ENCODE assay signal across 8 cellular contexts in the genomic region with DNA sequence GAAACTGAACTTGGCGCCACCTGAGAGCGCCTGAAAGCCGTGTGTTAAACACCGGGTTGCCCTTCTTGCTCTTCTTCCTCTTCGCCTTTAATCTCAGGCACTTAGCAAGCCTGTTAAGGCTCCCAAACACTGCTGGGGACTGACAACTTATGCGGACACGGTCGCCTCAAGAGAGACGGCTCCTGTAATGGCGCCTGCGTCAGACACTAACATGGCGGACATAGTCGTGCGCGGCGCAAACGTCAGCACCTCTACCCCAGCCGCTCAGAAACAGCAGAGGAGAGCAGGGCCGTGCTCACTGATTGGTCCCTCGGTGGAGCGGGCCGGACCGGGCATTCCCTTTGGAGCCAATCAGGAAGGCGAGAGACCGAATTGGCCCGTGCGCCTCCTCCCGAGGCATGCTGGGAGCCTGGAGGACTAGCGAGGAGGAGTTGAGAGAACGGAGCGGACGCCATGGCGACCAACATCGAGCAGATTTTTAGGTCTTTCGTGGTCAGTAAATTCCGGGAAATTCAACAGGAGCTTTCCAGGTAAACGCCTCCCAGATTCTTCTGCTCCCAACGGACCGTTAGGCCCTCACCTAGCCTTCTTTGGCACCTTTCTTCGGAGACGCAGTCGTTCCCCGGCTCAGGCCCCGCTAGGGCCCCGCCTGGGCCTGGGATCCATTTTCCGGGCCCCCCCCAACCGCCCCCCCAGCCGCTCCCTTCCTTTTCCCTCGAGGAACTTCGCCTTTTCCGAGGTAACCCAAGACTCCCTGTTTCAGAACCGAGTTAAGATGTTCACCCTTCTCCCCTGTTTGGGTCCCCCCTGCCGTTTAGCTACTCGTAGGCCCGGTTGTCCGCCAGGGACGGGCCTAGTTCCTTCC. TPM values are rescaled to one million over a fixed set of nuclear protein-coding genes. Genes with fewer than 3 reads are reported as not detected.
DNase-seq lines count a peak whose midpoint lies in the region; ATAC-seq and TF ChIP-seq lines count a peak whose summit lies in the region.

A gene with protein sequence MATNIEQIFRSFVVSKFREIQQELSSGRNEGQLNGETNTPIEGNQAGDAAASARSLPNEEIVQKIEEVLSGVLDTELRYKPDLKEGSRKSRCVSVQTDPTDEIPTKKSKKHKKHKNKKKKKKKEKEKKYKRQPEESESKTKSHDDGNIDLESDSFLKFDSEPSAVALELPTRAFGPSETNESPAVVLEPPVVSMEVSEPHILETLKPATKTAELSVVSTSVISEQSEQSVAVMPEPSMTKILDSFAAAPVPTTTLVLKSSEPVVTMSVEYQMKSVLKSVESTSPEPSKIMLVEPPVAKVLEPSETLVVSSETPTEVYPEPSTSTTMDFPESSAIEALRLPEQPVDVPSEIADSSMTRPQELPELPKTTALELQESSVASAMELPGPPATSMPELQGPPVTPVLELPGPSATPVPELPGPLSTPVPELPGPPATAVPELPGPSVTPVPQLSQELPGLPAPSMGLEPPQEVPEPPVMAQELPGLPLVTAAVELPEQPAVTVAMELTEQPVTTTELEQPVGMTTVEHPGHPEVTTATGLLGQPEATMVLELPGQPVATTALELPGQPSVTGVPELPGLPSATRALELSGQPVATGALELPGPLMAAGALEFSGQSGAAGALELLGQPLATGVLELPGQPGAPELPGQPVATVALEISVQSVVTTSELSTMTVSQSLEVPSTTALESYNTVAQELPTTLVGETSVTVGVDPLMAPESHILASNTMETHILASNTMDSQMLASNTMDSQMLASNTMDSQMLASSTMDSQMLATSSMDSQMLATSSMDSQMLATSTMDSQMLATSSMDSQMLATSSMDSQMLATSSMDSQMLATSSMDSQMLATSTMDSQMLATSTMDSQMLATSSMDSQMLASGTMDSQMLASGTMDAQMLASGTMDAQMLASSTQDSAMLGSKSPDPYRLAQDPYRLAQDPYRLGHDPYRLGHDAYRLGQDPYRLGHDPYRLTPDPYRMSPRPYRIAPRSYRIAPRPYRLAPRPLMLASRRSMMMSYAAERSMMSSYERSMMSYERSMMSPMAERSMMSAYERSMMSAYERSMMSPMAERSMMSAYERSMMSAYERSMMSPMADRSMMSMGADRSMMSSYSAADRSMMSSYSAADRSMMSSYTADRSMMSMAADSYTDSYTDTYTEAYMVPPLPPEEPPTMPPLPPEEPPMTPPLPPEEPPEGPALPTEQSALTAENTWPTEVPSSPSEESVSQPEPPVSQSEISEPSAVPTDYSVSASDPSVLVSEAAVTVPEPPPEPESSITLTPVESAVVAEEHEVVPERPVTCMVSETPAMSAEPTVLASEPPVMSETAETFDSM (N-terminal part only) (plus strand): TSS at position 399 of the 865 bp plus-strand sequence. CDS start 55 bp downstream, at position 454.

- H3K9me3 ChIP-seq in heart right ventricle (no peaks in the 10 kb centered on the region), upper lobe of left lung (no peaks in the 10 kb centered on the region)

- H3K36me3 Mint-ChIP-seq in T-helper 1 cell treated with Interleukin-12 subunit alpha and Interleukin-12 subunit beta and Interleukin-4 antibody, amounts not matched to agents 30 μg/mL and 1 μg/mL, for 36 hours (ENCODE audit: low read depth) = peaks cover 14% of the 10 kb centered on the region

- DNase-seq in GM13977 (ENCODE audit: low spot score) (peak; percentile 95), NCI-H1694 (lab: John Stamatoyannopoulos, UW) (peak; percentile 99), amniotic stem cell (lab: John Stamatoyannopoulos, UW) (peak; percentile 96), heart right ventricle (peak; percentile 98 to 99), posterior cingulate gyrus (peak; percentile 99 to 100 (median 100)), upper lobe of left lung (peak; percentile 94 to 100)

- H3K27me3 ChIP-seq in heart right ventricle (no peaks in the 10 kb centered on the region), upper lobe of left lung (no peaks in the 10 kb centered on the region)

- TF ChIP-seq EP300 in upper lobe of left lung (IDR thresholded peaks at IDR 0.05) = peak in 1 of 4 donors; percentile 64

- TF ChIP-seq CTCF in GM13977 (IDR thresholded peaks at IDR 0.05; ENCODE audit: extremely low read depth, insufficient read depth, missing control alignments) (no peak), heart right ventricle (IDR thresholded peaks at IDR 0.05) (peak in 1 of 9 donors; percentile 8), upper lobe of left lung (IDR thresholded peaks at IDR 0.05) (no peak)

- H3K36me3 ChIP-seq in heart right ventricle (peaks cover 0 to 33% (median 25%) of the 10 kb centered on the region in 9 donors), upper lobe of left lung (peaks cover 16 to 28% (median 19%) of the 10 kb centered on the region in 4 donors)

- no peaks in the 10 kb centered on the region for H3K27me3 Mint-ChIP-seq in T-helper 1 cell treated with Interleukin-12 subunit alpha and Interleukin-12 subunit beta and Interleukin-4 antibody, amounts not matched to agents 30 μg/mL and 1 μg/mL, for 36 hours (ENCODE audit: low read depth)

- H3K9me3 Mint-ChIP-seq in T-helper 1 cell treated with Interleukin-12 subunit alpha and Interleukin-12 subunit beta and Interleukin-4 antibody, amounts not matched to agents 30 μg/mL and 1 μg/mL, for 36 hours = no peaks in the 10 kb centered on the region

- peak within 1 kb of the TSS; percentile 89 for H3K4me3 Mint-ChIP-seq in T-helper 1 cell treated with Interleukin-12 subunit alpha and Interleukin-12 subunit beta and Interleukin-4 antibody, amounts not matched to agents 30 μg/mL and 1 μg/mL, for 36 hours

- peak within 1 kb of the TSS; percentile 73 to 85 (median 78) for H3K4me3 ChIP-seq in heart right ventricle
- H3K4me3 ChIP-seq in upper lobe of left lung = peak within 1 kb of the TSS; percentile 70 to 79 (median 72)

- in situ Hi-C loops in GM13977 (cut with MboI; ENCODE audit: low pct_unique_long_range_greater_than_20kb, low sequenced_read_pairs, unreplicated experiment) = no loop called here

- WGBS in heart right ventricle, 2 donors = 0% methylated on average over 56 of the region's 57 CpGs
- WGBS in upper lobe of left lung, 2 donors = 0 to 1% methylated on average over 39 to 56 of the region's 57 CpGs

- H3K4me1 ChIP-seq in heart right ventricle = peaks cover 0 to 45% (median 40%) of the 10 kb centered on the region in 9 donors
- peaks cover 32 to 45% (median 36%) of the 10 kb centered on the region in 4 donors for H3K4me1 ChIP-seq in upper lobe of left lung

- H3K4me1 Mint-ChIP-seq in T-helper 1 cell treated with Interleukin-12 subunit alpha and Interleukin-12 subunit beta and Interleukin-4 antibody, amounts not matched to agents 30 μg/mL and 1 μg/mL, for 36 hours (ENCODE audit: low read depth) = peaks cover 26% of the 10 kb centered on the region

- TF ChIP-seq POLR2A in upper lobe of left lung (IDR thresholded peaks at IDR 0.05) = peak; percentile 68 to 97 (median 94)

- intact Hi-C loops in heart right ventricle (cut with DNase I) (loop anchor here in 4 of 10 donors (1.0 to 5.0 kb wide), 4 partner anchors 44 to 66 kb away; a partner anchor contains a TSS), posterior cingulate gyrus (cut with DNase I) (loop anchor here (2.0 to 5.0 kb wide), 3 partner anchors 44 to 62 kb away; a partner anchor contains a TSS)

- peak within 1 kb of the TSS; percentile 97 for H3K27ac Mint-ChIP-seq in T-helper 1 cell treated with Interleukin-12 subunit alpha and Interleukin-12 subunit beta and Interleukin-4 antibody, amounts not matched to agents 30 μg/mL and 1 μg/mL, for 36 hours

- peak; percentile 90 for ATAC-seq in HG02884 (IDR thresholded peaks at IDR 0.05; ENCODE audit: unreplicated experiment)
- ATAC-seq in heart right ventricle = peak; percentile 97 to 99 (median 98)
- ATAC-seq in upper lobe of left lung (ENCODE audit: low FRiP score in 2 of 2) = peak; percentile 97 to 100

- H3K27ac ChIP-seq in heart right ventricle (peak within 1 kb of the TSS; percentile 83 to 100 (median 99)), upper lobe of left lung (peak within 1 kb of the TSS; percentile 94 to 99 (median 99))

RNA-seq across cellular contexts. Expression of the gene that starts here (rescaled TPM):
- total RNA-seq in heart right ventricle = 100 to 1,000 TPM; 137 to 176 (median 156) TPM
- polyA plus RNA-seq in heart right ventricle = 100 to 1,000 TPM in 1 of 2 donors, 10 to 100 TPM in 1; 53.6 to 235 TPM
- total RNA-seq in upper lobe of left lung = 1,000 to 10,000 TPM in 1 of 6 donors, 100 to 1,000 TPM in 5; 236 to 1,038 (median 307) TPM

Comparison
In these comparisons a context has a peak if more than half of its experiments do, and no peak if none do; other contexts are left out.
1. Peak in every context shown above with its lines: DNase-seq, ATAC-seq, H3K4me3 ChIP-seq and H3K27ac ChIP-seq.